15 cellular contexts compared by ENCODE assay signal in the genomic region with DNA sequence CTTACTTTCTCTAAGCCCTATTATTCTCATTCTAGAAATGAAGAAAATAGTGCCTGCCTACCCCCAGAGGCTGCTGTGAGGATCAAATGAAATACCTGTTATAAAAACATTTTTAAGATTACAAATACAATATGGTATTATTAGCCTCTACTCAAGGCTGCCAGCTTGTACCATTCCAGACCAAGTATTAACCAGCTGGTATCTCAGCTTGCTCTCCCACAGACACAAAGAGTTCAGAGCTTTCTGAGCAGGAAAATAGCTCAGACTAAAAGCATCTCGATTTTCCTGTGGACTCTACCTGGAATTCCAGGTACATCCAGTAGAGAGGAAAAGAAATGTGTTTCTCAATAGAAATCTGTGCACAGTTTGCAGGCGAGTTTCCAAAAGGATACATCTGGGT. TPM values are rescaled to one million over a fixed set of nuclear protein-coding genes. Genes with fewer than 3 reads are reported as not detected.
DNase-seq lines count a peak whose midpoint lies in the region; ATAC-seq, FAIRE-seq and TF ChIP-seq lines count a peak whose summit lies in the region.
"Had no signal": no experiment of that assay in that cellular context is flagged by ENCODE, and none has a peak within 500 bp of the region (broad histone marks: within the 10 kb centered on the region; RNA-seq: fewer than 3 reads in every experiment).

No MANE protein-coding gene starts in this region.

- no peak for TF ChIP-seq EP300 in HepG2 (IDR thresholded peaks at IDR 0.05; ENCODE audit: low read depth in 2 of 2, low read length in 2 of 2)
- TF ChIP-seq EP300 in HepG2 (CRISPR knock-in tag; IDR thresholded peaks at IDR 0.05; ENCODE audit: borderline replicate concordance): no peak

- in situ Hi-C loops in HepG2 (cut with HindIII; ENCODE audit: extremely low pct_ligation_motif_present, low pct_unique_long_range_greater_than_20kb): no loop called here

- peaks cover 34% of the 10 kb centered on the region for H4K20me1 ChIP-seq in HepG2 (ENCODE audit: insufficient read depth, low read length)

- CTCF ChIA-PET in HepG2 (lab: Yijun Ruan, JAX; ENCODE audit: low intra/inter-chr PET ratio, low total read pairs): no interaction called here

- no peaks in the 10 kb centered on the region for H3K9me3 Mint-ChIP-seq in central memory CD8-positive, alpha-beta T cell
- H3K9me3 Mint-ChIP-seq in immature natural killer cell: no peaks in the 10 kb centered on the region

- peaks cover 38% of the 10 kb centered on the region for H3K4me1 ChIP-seq in HepG2 (ENCODE audit: insufficient read depth, low read length)
- no peaks in the 10 kb centered on the region for H3K4me1 ChIP-seq in right lobe of liver
- peaks cover 27% of the 10 kb centered on the region for H3K4me1 ChIP-seq in vagina
- H3K4me1 ChIP-seq: BE2C, HAP-1 had no signal

- no peak overlapping the region for H3K4me3 Mint-ChIP-seq in central memory CD8-positive, alpha-beta T cell
- H3K4me3 Mint-ChIP-seq in immature natural killer cell: no peak overlapping the region
- H3K4me3 Mint-ChIP-seq: CD4-positive, alpha-beta memory T cell had no signal

- POLR2A ChIA-PET in HepG2 (lab: Yijun Ruan, JAX): no interaction called here

- H3K4me3 ChIP-seq in HepG2 (replicated peaks in 1 of 3; ENCODE audit: insufficient read depth in 1 of 3, low read depth in 2 of 3, low read length in 3 of 3): no peak overlapping the region
- no peak overlapping the region for H3K4me3 ChIP-seq in right lobe of liver
- no peak overlapping the region for H3K4me3 ChIP-seq in vagina
- H3K4me3 ChIP-seq: HAP-1 had no signal

- H3K4me1 Mint-ChIP-seq in central memory CD8-positive, alpha-beta T cell: peaks cover 51% of the 10 kb centered on the region
- H3K4me1 Mint-ChIP-seq in immature natural killer cell: peaks cover 78 to 99% of the 10 kb centered on the region in 2 donors

- no peak overlapping the region for H3K4me2 ChIP-seq in HepG2 (ENCODE audit: low read depth, low read length)

- H3K27ac Mint-ChIP-seq in central memory CD8-positive, alpha-beta T cell (ENCODE audit: low read depth): peak overlapping the region; percentile 13
- peak overlapping the region in 5 of 6 donors; percentile 40 to 73 (median 67) for H3K27ac Mint-ChIP-seq in immature natural killer cell
- H3K27ac Mint-ChIP-seq: CD4-positive, alpha-beta memory T cell had no signal

- H3K36me3 ChIP-seq in HepG2 (replicated peaks in 1 of 2; ENCODE audit: control insufficient read depth in 1 of 2, insufficient read depth in 2 of 2, low read length in 2 of 2) (peaks cover 14 to 54% of the 10 kb centered on the region in 2 experiments), right lobe of liver (no peaks in the 10 kb centered on the region), vagina (peaks cover 0 to 5% of the 10 kb centered on the region in 2 donors)
- H3K36me3 ChIP-seq: BE2C, HAP-1 had no signal

- TF ChIP-seq RAD21 in HepG2 (CRISPR knock-in tag; IDR thresholded peaks at IDR 0.05): no peak

- H3K9ac ChIP-seq in HepG2 (ENCODE audit: insufficient read depth, low read depth, low read length): no peak overlapping the region

- H3K36me3 Mint-ChIP-seq in central memory CD8-positive, alpha-beta T cell (ENCODE audit: insufficient read depth): peaks cover 17% of the 10 kb centered on the region
- H3K36me3 Mint-ChIP-seq in immature natural killer cell: peaks cover 3 to 15% (median 12%) of the 10 kb centered on the region in 3 donors

- no TSS peak for BruUV-seq in HepG2 (replicated peaks; lab: Mats Ljungman, UMichigan)

- no peak overlapping the region for H3K27ac ChIP-seq in HepG2 (ENCODE audit: extremely low read length, insufficient read depth, low read length)
- H3K27ac ChIP-seq in right lobe of liver: no peak overlapping the region
- peak overlapping the region; percentile 7 for H3K27ac ChIP-seq in vagina
- H3K27ac ChIP-seq: C4-2B had no signal

- no peak for DNase-seq in HepG2 (ENCODE audit: low spot score)
- no peak for DNase-seq in right lobe of liver
- no peak for DNase-seq in central memory CD8-positive, alpha-beta T cell (ENCODE audit: low spot score in 2 of 2)
- DNase-seq in immature natural killer cell: no peak
- no peak for DNase-seq in vagina (ENCODE audit: extremely low spot score in 2 of 2)
- no peak for DNase-seq in AG20443 (ENCODE audit: low spot score)
- DNase-seq: BE2C; CD4-positive, alpha-beta memory T cell; DMS79 had no signal

- ATAC-seq in HepG2 (no peak), right lobe of liver (no peak), GM21737 (IDR thresholded peaks at IDR 0.05; ENCODE audit: unreplicated experiment) (no peak)
- ATAC-seq in central memory CD8-positive, alpha-beta T cell (replicated peaks; ENCODE audit: extremely low read depth, poor library complexity, severe bottlenecking): no peak

- H3K9me3 ChIP-seq in HepG2 (ENCODE audit: low read length) (no peaks in the 10 kb centered on the region), right lobe of liver (no peaks in the 10 kb centered on the region), vagina (no peaks in the 10 kb centered on the region)
- H3K9me3 ChIP-seq: BE2C, HAP-1 had no signal

- H3K27me3 Mint-ChIP-seq in central memory CD8-positive, alpha-beta T cell: no peaks in the 10 kb centered on the region
- H3K27me3 Mint-ChIP-seq in immature natural killer cell (ENCODE audit: low read depth in 3 of 3): peaks cover 0 to 4% (median 3%) of the 10 kb centered on the region in 3 donors
- H3K27me3 Mint-ChIP-seq: CD4-positive, alpha-beta memory T cell had no signal

- 57% methylated on average over 2 of the region's 2 CpGs for WGBS in HepG2 (ENCODE audit: low lambda C conversion rate)
- WGBS in right lobe of liver (ENCODE audit: insufficient coverage, low coverage, low lambda C conversion rate, missing lambda C conversion rate): 46% methylated on average over 2 of the region's 2 CpGs

- TF ChIP-seq CTCF in HepG2 (CRISPR knock-in tag; IDR thresholded peaks at IDR 0.05) (no peak), right lobe of liver (IDR thresholded peaks at IDR 0.05) (no peak), vagina (IDR thresholded peaks at IDR 0.05) (no peak)

- no peak for FAIRE-seq in HepG2 (lab: Jason Lieb, UNC)
- FAIRE-seq: A204.1, GM12891, H1 had no signal

- intact Hi-C loops in HepG2 (cut with micrococcal nuclease; ENCODE audit: unreplicated experiment): no loop called here
- intact Hi-C loops in right lobe of liver (cut with DNase I): no loop called here
- intact Hi-C loops in vagina (cut with DNase I): loop anchor here (5.0 kb wide), 1 partner anchor 32 kb away; a partner anchor contains a TSS

- no peak for TF ChIP-seq POLR2A in HepG2 (IDR thresholded peaks at IDR 0.05; ENCODE audit: insufficient read depth in 1 of 2, low read depth in 2 of 2, low read length in 2 of 2)
- TF ChIP-seq POLR2A in right lobe of liver (IDR thresholded peaks at IDR 0.05): no peak
- TF ChIP-seq POLR2A in vagina (IDR thresholded peaks at IDR 0.05): no peak

- H3K27me3 ChIP-seq in HepG2 (ENCODE audit: control insufficient read depth in 1 of 2, insufficient read depth in 2 of 2, low read length in 2 of 2) (no peaks in the 10 kb centered on the region), right lobe of liver (no peaks in the 10 kb centered on the region), vagina (no peaks in the 10 kb centered on the region)
- H3K27me3 ChIP-seq: BE2C had no signal

- H3K79me2 ChIP-seq in HepG2 (ENCODE audit: insufficient read depth, low read length): peaks cover 92% of the 10 kb centered on the region

- H2AFZ ChIP-seq in HepG2 (ENCODE audit: low read length): no peak overlapping the region

TF ChIP-seq in HepG2, 621 proteins besides CTCF, POLR2A, EP300 and RAD21:
- TF ChIP-seq ZNF652 (CRISPR knock-in tag; IDR thresholded peaks at IDR 0.05; ENCODE audit: borderline replicate concordance, low read depth): no peak
- no peak for TF ChIP-seq EHMT2 (IDR thresholded peaks at IDR 0.05; ENCODE audit: borderline replicate concordance, low read depth, low read length)
- 0 out of 2 replicates have a peak, but pooled peaks have one; percentile 21 for TF ChIP-seq CCDC6 (CRISPR knock-in tag; IDR thresholded peaks at IDR 0.05)
- TF ChIP-seq ZNF530 (CRISPR knock-in tag; IDR thresholded peaks at IDR 0.05; ENCODE audit: low read depth): no peak
- TF ChIP-seq ZNF136 (CRISPR knock-in tag; IDR thresholded peaks at IDR 0.05; ENCODE audit: low read depth): no peak
- TF ChIP-seq ELF1 (CRISPR knock-in tag; IDR thresholded peaks at IDR 0.05): no peak
- TF ChIP-seq SYNCRIP (IDR thresholded peaks at IDR 0.05; ENCODE audit: insufficient read depth, low read depth, low read length): no peak
- TF ChIP-seq ZSCAN20 (CRISPR knock-in tag; IDR thresholded peaks at IDR 0.05; ENCODE audit: borderline replicate concordance): no peak
TF ChIP-seq in HepG2: peak in this region for 1.

RNA-seq across cellular contexts. Expression of a gene that starts 31.1 kb away (rescaled TPM):
- total RNA-seq in HepG2 (2016; rRNA removed; fragmentation: Illumina TruSeq; extraction: Trizol) (44.8 and 76.5 TPM in 2 replicates), right lobe of liver (10 to 100 TPM in 5 of 6 experiments, 1 to 10 TPM in 1; 9.0 to 32.3 (median 18.1) TPM), vagina (221 TPM)
- total RNA-seq in HepG2 (2016; cell fraction: cytosol; rRNA removed; fragmentation: Illumina TruSeq; extraction: Trizol; ENCODE audit: low read depth): 8.1 TPM in 2 replicates
- 37.2 and 78.5 TPM in 2 replicates for total RNA-seq in HepG2 (2016; cell fraction: insoluble cytoplasmic fraction; rRNA removed; fragmentation: Illumina TruSeq; extraction: Trizol)
- 23.2 and 23.6 TPM in 2 replicates for total RNA-seq in HepG2 (2016; cell fraction: membrane; rRNA removed; fragmentation: Illumina TruSeq; extraction: Trizol)
- 92.0 and 99.3 TPM in 2 replicates for total RNA-seq in HepG2 (2016; cell fraction: nucleus; rRNA removed; fragmentation: Illumina TruSeq; extraction: Trizol)
- polyA plus RNA-seq in HepG2 (2011; rRNA removed) (146 and 195 TPM in 2 replicates), immature natural killer cell (100 to 1,000 TPM; 141 to 245 (median 183) TPM)
- 160 and 165 TPM in 2 replicates for polyA plus RNA-seq in HepG2 (2011; cell fraction: cytosol; rRNA removed)
- polyA plus RNA-seq in HepG2 (2011; cell fraction: nucleus; rRNA removed): 88.3 and 110 TPM in 2 replicates
- polyA plus RNA-seq in HepG2 (2012): 94.7 and 114 TPM in 2 replicates
- polyA plus RNA-seq in HepG2 (2016; cell fraction: cytosol; fragmentation: Illumina TruSeq; extraction: Trizol; ENCODE audit: low read depth): 1.5 and 1.6 TPM in 2 replicates
- 26.7 and 28.7 TPM in 2 replicates for polyA plus RNA-seq in HepG2 (2016; cell fraction: insoluble cytoplasmic fraction; fragmentation: Illumina TruSeq; extraction: Trizol; ENCODE audit: low read depth)
- polyA plus RNA-seq in HepG2 (2016; cell fraction: membrane; fragmentation: Illumina TruSeq; extraction: Trizol; ENCODE audit: low read depth): 5.7 and 6.6 TPM in 2 replicates
- polyA plus RNA-seq in HepG2 (2016; cell fraction: nucleus; fragmentation: Illumina TruSeq; extraction: Trizol; ENCODE audit: insufficient read depth, low read depth): 66.6 and 67.2 TPM in 2 replicates
- polyA minus RNA-seq in HepG2 (2011; rRNA and poly(A)+ RNA removed; ENCODE audit: low replicate concordance): 82.3 and 729 TPM in 2 replicates
- polyA minus RNA-seq in HepG2 (2011; cell fraction: cytosol; rRNA and poly(A)+ RNA removed): 295 and 307 TPM in 2 replicates
- polyA minus RNA-seq in HepG2 (2011; cell fraction: nucleus; rRNA and poly(A)+ RNA removed): 324 and 354 TPM in 2 replicates
